In genomic region chr17:75240394-75241142, GRCh38 we compare ENCODE assay signal across 8 cellular contexts. TPM values are rescaled to one million over a fixed set of nuclear protein-coding genes. Genes with fewer than 3 reads are reported as not detected.
DNase-seq lines count a peak whose midpoint lies in the region; ATAC-seq, FAIRE-seq and TF ChIP-seq lines count a peak whose summit lies in the region.

No MANE protein-coding gene starts in this region.

- no peak overlapping the region for H3K4me3 Mint-ChIP-seq in CD14-positive monocyte

- no peak overlapping the region for H3K9ac ChIP-seq in keratinocyte (ENCODE audit: control insufficient read depth, extremely low read depth, insufficient read depth, low read length)

- TF ChIP-seq CTCF in CD14-positive monocyte (IDR thresholded peaks at IDR 0.05) (peak; percentile 59), HFF-Myc (IDR thresholded peaks at IDR 0.05; ENCODE audit: low read depth, low read length, missing control alignments) (peak; percentile 89), Panc1 (IDR thresholded peaks at IDR 0.05) (peak; percentile 93; the same call in 1 of the 2 replicates), keratinocyte (optimal IDR thresholded peaks at IDR 0.05 in 1 of 3, IDR thresholded peaks at IDR 0.05 in 1 of 3, conservative IDR thresholded peaks at IDR 0.05 in 1 of 3; ENCODE audit: extremely low read depth in 1 of 3, insufficient read depth in 2 of 3, low read length in 3 of 3) (peak; percentile 68 to 84 (median 83))

- H3K9me1 ChIP-seq in keratinocyte (ENCODE audit: control insufficient read depth, extremely low read depth, insufficient read depth, low read length), result no peaks in the 10 kb centered on the region

- no TSS peak for BruUV-seq in Panc1 (replicated peaks; lab: Mats Ljungman, UMichigan)

- peak overlapping the region in 6 of 7 donors; percentile 3 to 71 (median 42) for H3K27ac Mint-ChIP-seq in CD14-positive monocyte

- POLR2A ChIA-PET in Panc1 (lab: Charles Lee), result interaction anchor here (0.5 to 0.6 kb wide), 3 partner anchors 11 to 315 kb away, joined by 3 to 8 read pairs (median 4); no protein-coding TSS in a partner anchor

- H4K20me1 ChIP-seq in keratinocyte (ENCODE audit: control insufficient read depth, extremely low read depth, insufficient read depth, low read length), result peaks cover 9% of the 10 kb centered on the region

- peaks cover 44% of the 10 kb centered on the region for H3K4me1 Mint-ChIP-seq in CD14-positive monocyte

- H3K27ac ChIP-seq in Panc1 (ENCODE audit: low read length) (no peak overlapping the region), keratinocyte (ENCODE audit: control insufficient read depth, insufficient read depth, low read length) (no peak overlapping the region)

- dilution Hi-C loops in keratinocyte (cut with MboI; ENCODE audit: extremely low pct_ligation_motif_present, low sequenced_read_pairs), result no loop called here

- H3K4me3 ChIP-seq in HFF-Myc (replicated peaks; ENCODE audit: low read depth, low read length), result no peak overlapping the region
- no peak overlapping the region for H3K4me3 ChIP-seq in Panc1 (ENCODE audit: low read depth in 2 of 2, low read length in 2 of 2)
- no peak overlapping the region for H3K4me3 ChIP-seq in keratinocyte (ENCODE audit: control insufficient read depth in 2 of 3, extremely low read depth in 1 of 3, insufficient read depth in 2 of 3, low read depth in 1 of 3, low read length in 3 of 3)

- no peaks in the 10 kb centered on the region for H3K9me3 ChIP-seq in Panc1 (ENCODE audit: control insufficient read depth, insufficient read depth, low read depth, low read length)
- H3K9me3 ChIP-seq in keratinocyte (ENCODE audit: control insufficient read depth, low read depth, low read length), result no peaks in the 10 kb centered on the region

- H3K9me3 Mint-ChIP-seq in CD14-positive monocyte, result peaks cover 0 to 1% (median 0%) of the 10 kb centered on the region in 7 donors

- H3K79me2 ChIP-seq in keratinocyte (ENCODE audit: control insufficient read depth, insufficient read depth, low read length), result no peaks in the 10 kb centered on the region

- H3K4me1 ChIP-seq in Panc1 (ENCODE audit: control insufficient read depth, insufficient read depth, low read length), result 0 out of 2 replicates have a peak, but pooled peaks cover 3% of the 10 kb centered on the region
- H3K4me1 ChIP-seq in keratinocyte (ENCODE audit: control insufficient read depth, extremely low read depth, insufficient read depth, low read length), result no peaks in the 10 kb centered on the region

- peaks cover 0 to 2% (median 0%) of the 10 kb centered on the region in 3 donors for H3K27me3 Mint-ChIP-seq in CD14-positive monocyte (ENCODE audit: low read depth in 3 of 3)

- no peak for DNase-seq in CD14-positive monocyte (ENCODE audit: low spot score)
- DNase-seq in HFF-Myc (ENCODE audit: extremely low read depth, low read depth), result no peak
- DNase-seq in Panc1 (ENCODE audit: low read depth, low spot score), result no peak
- DNase-seq in activated naive CD8-positive, alpha-beta T cell treated with anti-CD3 and anti-CD28 coated beads, Interleukin-2, amount 50 U/mL, for 16 hours (ENCODE audit: low read depth, low spot score), result peak; percentile 30
- DNase-seq in keratinocyte (ENCODE audit: low read depth, low spot score), result no peak
- peak; percentile 66 for DNase-seq in stimulated activated naive CD8-positive, alpha-beta T cell treated with anti-CD3 and anti-CD28 coated beads, Interleukin-15, Interleukin-2, amounts not matched to agents 100 U/mL and 50 U/mL, for 24 hours

- in situ Hi-C loops in Panc1 (cut with HindIII; ENCODE audit: low pct_unique_long_range_greater_than_20kb, low sequenced_read_pairs), result no loop called here

- H2AFZ ChIP-seq in keratinocyte (ENCODE audit: control insufficient read depth, low read length), result no peak overlapping the region

- peaks cover 20% of the 10 kb centered on the region for H3K36me3 ChIP-seq in Panc1 (ENCODE audit: control insufficient read depth, insufficient read depth, low read length)
- peaks cover 55 to 76% of the 10 kb centered on the region in 2 experiments for H3K36me3 ChIP-seq in keratinocyte (ENCODE audit: control insufficient read depth in 2 of 2, extremely low read depth in 1 of 2, insufficient read depth in 2 of 2, low read length in 2 of 2)

- CTCF ChIA-PET in Panc1 (lab: Charles Lee), result interaction anchor here (0.5 to 2.0 kb wide), 11 partner anchors 9 to 285 kb away, joined by 3 to 7 read pairs (median 4); partner anchors contain the start of genes LLGL2, MIF4GD and TMEM94

- ATAC-seq in Panc1, result peak; percentile 62
- peak; percentile 38 for ATAC-seq in stimulated activated naive CD8-positive, alpha-beta T cell treated with anti-CD3 and anti-CD28 coated beads, Interleukin-15, Interleukin-2, amounts not matched to agents 100 U/mL and 50 U/mL, for 24 hours
- ATAC-seq in GM19463 (IDR thresholded peaks at IDR 0.05; ENCODE audit: unreplicated experiment), result no peak
- ATAC-seq in GM21737 (IDR thresholded peaks at IDR 0.05; ENCODE audit: unreplicated experiment), result no peak

- no peak overlapping the region for H3K4me2 ChIP-seq in keratinocyte (ENCODE audit: control insufficient read depth, extremely low read depth, insufficient read depth, low read depth, low read length)

- no peak for FAIRE-seq in keratinocyte (lab: Jason Lieb, UNC)

- no peaks in the 10 kb centered on the region for H3K27me3 ChIP-seq in Panc1 (ENCODE audit: control insufficient read depth, insufficient read depth, low read length)
- no peaks in the 10 kb centered on the region for H3K27me3 ChIP-seq in keratinocyte (ENCODE audit: control insufficient read depth, extremely low read depth, insufficient read depth, low read length)

- H3K36me3 Mint-ChIP-seq in CD14-positive monocyte, result peaks cover 83 to 99% of the 10 kb centered on the region in 2 donors

- intact Hi-C loops in CD14-positive monocyte (cut with micrococcal nuclease), result no loop called here
- intact Hi-C loops in Panc1 (cut with micrococcal nuclease; ENCODE audit: unreplicated experiment), result no loop called here

RNA-seq across cellular contexts. Expression of gene GGA3, which starts 20.8 kb away (rescaled TPM):
- 10 to 100 TPM in 1 of 2 donors, 1 to 10 TPM in 1; 4.3 to 15.7 TPM for polyA plus RNA-seq in CD14-positive monocyte
- total RNA-seq in Panc1 (2021; ENCODE audit: unreplicated experiment), result 61.6 TPM
- 52.5 TPM for polyA plus RNA-seq in Panc1 (2012; ENCODE audit: insufficient read length)
- polyA plus RNA-seq in keratinocyte, result 22.3 to 25.2 TPM (median 22.7 TPM) in 3 replicates
- 29.9 TPM for polyA plus RNA-seq in keratinocyte (2011; ENCODE audit: low read depth)
- polyA plus RNA-seq in keratinocyte (2011; cell fraction: cytosol; rRNA removed), result 11.7 and 13.3 TPM in 2 replicates
- polyA plus RNA-seq in keratinocyte (2011; cell fraction: nucleus; rRNA removed), result 72.2 and 73.0 TPM in 2 replicates
- 18.8 and 21.2 TPM in 2 replicates for polyA plus RNA-seq in keratinocyte (2012; ENCODE audit: low replicate concordance)
- polyA minus RNA-seq in keratinocyte, result 26.4 to 47.8 TPM (median 31.0 TPM) in 3 replicates
- 19.8 TPM for polyA minus RNA-seq in keratinocyte (2011; cell fraction: cytosol; rRNA and poly(A)+ RNA removed)
- polyA minus RNA-seq in keratinocyte (2011; cell fraction: nucleus; rRNA and poly(A)+ RNA removed), result 23.3 and 29.6 TPM in 2 replicates

RNA-seq across cellular contexts. Expression of gene MRPS7, which starts 21.1 kb away (rescaled TPM):
- polyA plus RNA-seq in CD14-positive monocyte (100 to 1,000 TPM; 101 to 122 TPM), keratinocyte (62.8 to 79.0 TPM (median 71.5 TPM) in 3 replicates)
- 85.0 TPM for total RNA-seq in Panc1 (2021; ENCODE audit: unreplicated experiment)
- polyA plus RNA-seq in Panc1 (2012; ENCODE audit: insufficient read length), result 78.8 TPM
- 29.4 TPM for polyA plus RNA-seq in keratinocyte (2011; ENCODE audit: low read depth)
- 62.7 and 69.3 TPM in 2 replicates for polyA plus RNA-seq in keratinocyte (2011; cell fraction: cytosol; rRNA removed)
- 42.5 and 43.2 TPM in 2 replicates for polyA plus RNA-seq in keratinocyte (2011; cell fraction: nucleus; rRNA removed)
- 42.6 and 61.5 TPM in 2 replicates for polyA plus RNA-seq in keratinocyte (2012; ENCODE audit: low replicate concordance)
- polyA minus RNA-seq in keratinocyte, result 33.0 to 46.9 TPM (median 39.6 TPM) in 3 replicates
- 31.5 TPM for polyA minus RNA-seq in keratinocyte (2011; cell fraction: cytosol; rRNA and poly(A)+ RNA removed)
- polyA minus RNA-seq in keratinocyte (2011; cell fraction: nucleus; rRNA and poly(A)+ RNA removed), result 9.9 and 12.6 TPM in 2 replicates

RNA-seq across cellular contexts. Expression of gene MIF4GD, which starts 30.5 kb away (rescaled TPM):
- 100 to 1,000 TPM in 1 of 2 donors, 10 to 100 TPM in 1; 80.6 to 103 TPM for polyA plus RNA-seq in CD14-positive monocyte
- 34.4 TPM for total RNA-seq in Panc1 (2021; ENCODE audit: unreplicated experiment)
- 40.5 TPM for polyA plus RNA-seq in Panc1 (2012; ENCODE audit: insufficient read length)
- polyA plus RNA-seq in keratinocyte, result 15.9 to 18.1 TPM (median 18.0 TPM) in 3 replicates
- 39.7 TPM for polyA plus RNA-seq in keratinocyte (2011; ENCODE audit: low read depth)
- polyA plus RNA-seq in keratinocyte (2011; cell fraction: cytosol; rRNA removed), result 16.2 and 20.4 TPM in 2 replicates
- 7.3 and 11.0 TPM in 2 replicates for polyA plus RNA-seq in keratinocyte (2011; cell fraction: nucleus; rRNA removed)
- polyA plus RNA-seq in keratinocyte (2012; ENCODE audit: low replicate concordance), result 13.9 and 30.4 TPM in 2 replicates
- 14.7 to 20.3 TPM (median 16.5 TPM) in 3 replicates for polyA minus RNA-seq in keratinocyte
- 11.3 TPM for polyA minus RNA-seq in keratinocyte (2011; cell fraction: cytosol; rRNA and poly(A)+ RNA removed)
- polyA minus RNA-seq in keratinocyte (2011; cell fraction: nucleus; rRNA and poly(A)+ RNA removed), result 3.6 and 3.7 TPM in 2 replicates

RNA-seq across cellular contexts. Expression of gene NUP85, which starts 35.1 kb away (rescaled TPM):
- polyA plus RNA-seq in CD14-positive monocyte (10 to 100 TPM; 36.3 to 38.7 TPM), keratinocyte (64.2 to 66.9 TPM (median 64.4 TPM) in 3 replicates)
- total RNA-seq in Panc1 (2021; ENCODE audit: unreplicated experiment), result 141 TPM
- polyA plus RNA-seq in Panc1 (2012; ENCODE audit: insufficient read length), result 96.7 TPM
- 120 TPM for polyA plus RNA-seq in keratinocyte (2011; ENCODE audit: low read depth)
- polyA plus RNA-seq in keratinocyte (2011; cell fraction: cytosol; rRNA removed), result 31.9 and 33.0 TPM in 2 replicates
- 146 and 154 TPM in 2 replicates for polyA plus RNA-seq in keratinocyte (2011; cell fraction: nucleus; rRNA removed)
- 44.5 and 46.8 TPM in 2 replicates for polyA plus RNA-seq in keratinocyte (2012; ENCODE audit: low replicate concordance)
- 45.5 to 78.2 TPM (median 56.4 TPM) in 3 replicates for polyA minus RNA-seq in keratinocyte
- 29.4 TPM for polyA minus RNA-seq in keratinocyte (2011; cell fraction: cytosol; rRNA and poly(A)+ RNA removed)
- 30.6 and 49.4 TPM in 2 replicates for polyA minus RNA-seq in keratinocyte (2011; cell fraction: nucleus; rRNA and poly(A)+ RNA removed)

RNA-seq across cellular contexts. Expression of gene SLC25A19, which starts 48.7 kb away (rescaled TPM):
- polyA plus RNA-seq in CD14-positive monocyte (10 to 100 TPM; 14.4 to 18.8 TPM), keratinocyte (7.0 to 8.7 TPM (median 8.3 TPM) in 3 replicates)
- total RNA-seq in Panc1 (2021; ENCODE audit: unreplicated experiment), result 29.0 TPM
- 18.9 TPM for polyA plus RNA-seq in Panc1 (2012; ENCODE audit: insufficient read length)
- polyA plus RNA-seq in keratinocyte (2011; ENCODE audit: low read depth), result 2.7 TPM
- polyA plus RNA-seq in keratinocyte (2011; cell fraction: cytosol; rRNA removed), result 5.8 and 7.5 TPM in 2 replicates
- 7.1 and 7.6 TPM in 2 replicates for polyA plus RNA-seq in keratinocyte (2011; cell fraction: nucleus; rRNA removed)
- polyA plus RNA-seq in keratinocyte (2012; ENCODE audit: low replicate concordance), result 9.6 and 10.2 TPM in 2 replicates
- polyA minus RNA-seq in keratinocyte, result 7.6 to 10.1 TPM (median 10.0 TPM) in 3 replicates
- 4.2 TPM for polyA minus RNA-seq in keratinocyte (2011; cell fraction: cytosol; rRNA and poly(A)+ RNA removed)
- polyA minus RNA-seq in keratinocyte (2011; cell fraction: nucleus; rRNA and poly(A)+ RNA removed), result 3.3 and 4.9 TPM in 2 replicates

Comparison
In these comparisons a context has a peak if more than half of its experiments do, and no peak if none do; other contexts are left out.
1. DNase-seq: peak in activated naive CD8-positive, alpha-beta T cell treated with anti-CD3 and anti-CD28 coated beads, Interleukin-2, amount 50 U/mL, for 16 hours (single experiment) and stimulated activated naive CD8-positive, alpha-beta T cell treated with anti-CD3 and anti-CD28 coated beads, Interleukin-15, Interleukin-2, amounts not matched to agents 100 U/mL and 50 U/mL, for 24 hours (single experiment); none in CD14-positive monocyte (single experiment), HFF-Myc (single experiment), Panc1 (single experiment) and keratinocyte (single experiment).
2. ATAC-seq: peak in Panc1 (single experiment) and stimulated activated naive CD8-positive, alpha-beta T cell treated with anti-CD3 and anti-CD28 coated beads, Interleukin-15, Interleukin-2, amounts not matched to agents 100 U/mL and 50 U/mL, for 24 hours (single experiment); none in GM19463 (single experiment) and GM21737 (single experiment).
3. Peak in every context shown above with its lines, with median percentiles within 50 percentile points of each other: CTCF ChIP-seq.